ENCODE assay signal across 9 cellular contexts in the genomic region with DNA sequence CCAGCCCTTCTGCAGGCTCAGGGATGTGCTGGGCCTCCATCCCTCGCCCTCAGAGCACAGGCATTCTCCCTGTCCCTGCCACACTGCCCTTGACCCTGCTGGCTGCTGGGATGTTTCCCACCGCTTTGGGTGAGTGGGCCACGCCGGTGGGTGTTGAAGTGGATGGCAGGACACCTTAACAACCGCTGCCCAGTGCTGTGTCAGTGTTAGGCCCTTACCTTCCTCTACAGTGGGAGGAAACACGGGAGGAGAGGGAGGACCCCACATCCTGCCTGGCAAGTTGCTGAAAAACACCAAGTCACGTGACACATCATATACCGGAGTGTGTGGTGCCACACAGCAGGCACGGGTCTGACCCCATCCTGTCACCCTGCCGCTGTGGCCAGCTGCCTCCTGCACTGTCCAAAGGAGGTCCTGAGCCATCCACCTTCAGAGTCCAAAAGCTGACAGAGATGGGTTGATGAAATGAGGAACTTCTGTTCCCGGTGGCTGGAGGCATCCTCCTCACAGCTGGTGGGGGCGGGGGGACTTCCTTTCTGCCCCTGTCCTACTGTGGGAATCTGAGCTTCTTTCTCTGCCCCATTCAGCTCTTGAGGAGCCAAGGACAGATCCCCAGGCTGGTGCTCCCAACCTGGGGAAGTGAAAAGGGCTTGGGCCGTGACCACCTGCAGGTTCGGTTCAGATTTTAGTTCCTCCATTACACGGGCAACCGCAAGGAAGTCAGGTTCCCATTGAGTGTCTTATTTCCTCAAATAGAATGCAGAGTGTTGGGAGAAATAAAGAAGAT. TPM values are rescaled to one million over a fixed set of nuclear protein-coding genes. Genes with fewer than 3 reads are reported as not detected.
A peak's percentile ranks its signal among the peaks of the same experiment; 100 is the strongest.
DNase-seq lines count a peak whose midpoint lies in the region; ATAC-seq and TF ChIP-seq lines count a peak whose summit lies in the region.
"Had no signal": no experiment of that assay in that cellular context is flagged by ENCODE, and none has a peak within 500 bp of the region (broad histone marks: within the 10 kb centered on the region; RNA-seq: fewer than 3 reads in every experiment).

No MANE protein-coding gene starts in this region.

- peak overlapping the region in 3 of 4 donors; percentile 51 to 83 (median 65) for H3K27ac ChIP-seq in esophagus squamous epithelium

- no peak for TF ChIP-seq CTCF in esophagus squamous epithelium (IDR thresholded peaks at IDR 0.05)

- H3K4me3 ChIP-seq in esophagus squamous epithelium: peak overlapping the region in 1 of 4 donors; percentile 23
- H3K4me3 ChIP-seq: pancreas had no signal

- DNase-seq in DMS153 treated with DMSO at 0.1 percent for 48 hours (lab: John Stamatoyannopoulos, UW; ENCODE audit: unreplicated experiment) (peak; percentile 69), esophagus squamous epithelium (lab: John Stamatoyannopoulos, UW) (no peak), NCI-H1092 treated with DMSO at 0.1 percent for 48 hours (lab: John Stamatoyannopoulos, UW) (no peak), NCI-H345 (lab: John Stamatoyannopoulos, UW) (no peak)
- DNase-seq in activated CD4-positive, alpha-beta T cell treated with anti-CD3 and anti-CD28 coated beads for 4 hours: peak; percentile 51 to 53
- peak; percentile 48 to 50 for DNase-seq in stimulated activated CD8-positive, alpha-beta memory T cell treated with anti-CD3 and anti-CD28 coated beads, Interleukin-7, amount 100 ng/mL, for 4 hours (ENCODE audit: low read depth in 2 of 2)

- intact Hi-C loops in esophagus squamous epithelium (cut with DNase I): no loop called here

- peak in 1 of 4 donors; percentile 46 for TF ChIP-seq POLR2A in esophagus squamous epithelium (IDR thresholded peaks at IDR 0.05)

- no peaks in the 10 kb centered on the region for H3K36me3 ChIP-seq in esophagus squamous epithelium
- H3K36me3 ChIP-seq: pancreas had no signal

- no peaks in the 10 kb centered on the region for H3K27me3 ChIP-seq in esophagus squamous epithelium
- H3K27me3 ChIP-seq: pancreas had no signal

- WGBS in esophagus squamous epithelium, 2 donors: 43 to 56% methylated on average over 6 to 10 of the region's 16 CpGs

- peak; percentile 38 for ATAC-seq in HG03432 (IDR thresholded peaks at IDR 0.05; ENCODE audit: unreplicated experiment)
- no peak for ATAC-seq in GM21447 (IDR thresholded peaks at IDR 0.05; ENCODE audit: unreplicated experiment)

- H3K4me1 ChIP-seq in esophagus squamous epithelium: peaks cover 2 to 47% (median 27%) of the 10 kb centered on the region in 3 donors

- no peaks in the 10 kb centered on the region for H3K9me3 ChIP-seq in esophagus squamous epithelium
- H3K9me3 ChIP-seq: pancreas had no signal

RNA-seq across cellular contexts. Expression of gene THEMIS2, which starts 3.2 kb away (rescaled TPM):
- 10 to 100 TPM in 2 of 4 donors, 1 to 10 TPM in 2; 2.0 to 13.9 (median 8.6) TPM for total RNA-seq in esophagus squamous epithelium

RNA-seq across cellular contexts. Expression of gene PPP1R8, which starts 38.5 kb away (rescaled TPM):
- total RNA-seq in esophagus squamous epithelium: 10 to 100 TPM; 21.3 to 41.2 (median 33.4) TPM

RNA-seq across cellular contexts. Expression of gene RPA2, which starts 45.2 kb away (rescaled TPM):
- total RNA-seq in esophagus squamous epithelium: 10 to 100 TPM; 11.8 to 38.2 (median 23.4) TPM

Comparison
In these comparisons a context has a peak if more than half of its experiments do, and no peak if none do; other contexts are left out.
1. DNase-seq: peak in DMS153 treated with DMSO at 0.1 percent for 48 hours (single experiment), activated CD4-positive, alpha-beta T cell treated with anti-CD3 and anti-CD28 coated beads for 4 hours (2 of 2) and stimulated activated CD8-positive, alpha-beta memory T cell treated with anti-CD3 and anti-CD28 coated beads, Interleukin-7, amount 100 ng/mL, for 4 hours (2 of 2); none in esophagus squamous epithelium (single experiment), NCI-H1092 treated with DMSO at 0.1 percent for 48 hours (single experiment) and NCI-H345 (single experiment).